In genomic region chr6:165117806-165118205, GRCh38 we compare ENCODE assay signal across 19 cellular contexts.
DNase-seq lines count a peak whose midpoint lies in the region; ATAC-seq and TF ChIP-seq lines count a peak whose summit lies in the region.
"Had no signal": no experiment of that assay in that cellular context is flagged by ENCODE, and none has a peak within 500 bp of the region (broad histone marks: within the 10 kb centered on the region; RNA-seq: fewer than 3 reads in every experiment).

No MANE protein-coding gene starts in this region.

- intact Hi-C loops in PC-3 (cut with micrococcal nuclease) (no loop called here), cardiac septum (cut with DNase I) (no loop called here)
- intact Hi-C loops in activated CD8-positive, alpha-beta T cell treated with anti-CD3 and anti-CD28 coated beads for 36 hours (cut with micrococcal nuclease) = no loop called here

- H3K4me1 Mint-ChIP-seq in activated CD8-positive, alpha-beta T cell treated with anti-CD3 and anti-CD28 coated beads for 36 hours (ENCODE audit: low read depth) = no peaks in the 10 kb centered on the region
- no peaks in the 10 kb centered on the region for H3K4me1 Mint-ChIP-seq in CD8-positive, alpha-beta memory T cell
- H3K4me1 Mint-ChIP-seq: CD14-positive monocyte; CD4-positive, alpha-beta memory T cell had no signal

- H4K20me1 ChIP-seq in PC-3 (ENCODE audit: low read length) = no peaks in the 10 kb centered on the region
- no peaks in the 10 kb centered on the region for H4K20me1 ChIP-seq in smooth muscle cell (ENCODE audit: low read depth)
- H4K20me1 ChIP-seq: BLaER1 had no signal

- CTCF ChIA-PET in PC-3 (lab: Charles Lee) = no interaction called here
- CTCF ChIA-PET in activated CD8-positive, alpha-beta T cell treated with anti-CD3 and anti-CD28 coated beads for 36 hours (lab: Charles Lee) = no interaction called here
- CTCF ChIA-PET in CD8-positive, alpha-beta memory T cell (lab: Charles Lee) = no interaction called here

- ATAC-seq in PC-3 (no peak), gastroesophageal sphincter (peak; percentile 13)
- no peak for ATAC-seq in activated CD8-positive, alpha-beta T cell treated with anti-CD3 and anti-CD28 coated beads for 36 hours
- ATAC-seq: GM12878 had no signal

- BruUV-seq in PC-3 (replicated peaks; lab: Mats Ljungman, UMichigan) = no TSS peak

- no peak for TF ChIP-seq CTCF in PC-3 (conservative IDR thresholded peaks at IDR 0.05; ENCODE audit: low read depth, low read length)
- no peak for TF ChIP-seq CTCF in gastroesophageal sphincter (IDR thresholded peaks at IDR 0.05)
- TF ChIP-seq CTCF in smooth muscle cell (IDR thresholded peaks at IDR 0.05; ENCODE audit: borderline replicate concordance, insufficient read depth, poor library complexity, severe bottlenecking) = no peak
- TF ChIP-seq CTCF in activated CD8-positive, alpha-beta T cell treated with anti-CD3 and anti-CD28 coated beads for 36 hours (IDR thresholded peaks at IDR 0.05) = no peak

- H3K9me3 ChIP-seq in PC-3 (ENCODE audit: low read length) (no peaks in the 10 kb centered on the region), gastroesophageal sphincter (peaks cover 0 to 17% (median 0%) of the 10 kb centered on the region in 3 donors), smooth muscle cell (replicated peaks; ENCODE audit: low read depth) (no peaks in the 10 kb centered on the region)
- peaks cover 8% of the 10 kb centered on the region for H3K9me3 ChIP-seq in CD8-positive, alpha-beta memory T cell (ENCODE audit: low read length)

- H3K4me3 Mint-ChIP-seq in activated CD8-positive, alpha-beta T cell treated with anti-CD3 and anti-CD28 coated beads for 36 hours = no peak overlapping the region
- no peak overlapping the region for H3K4me3 Mint-ChIP-seq in CD8-positive, alpha-beta memory T cell
- H3K4me3 Mint-ChIP-seq: CD14-positive monocyte, H9 had no signal

- POLR2A ChIA-PET in PC-3 (lab: Charles Lee; ENCODE audit: unreplicated experiment) = no interaction called here
- POLR2A ChIA-PET in activated CD8-positive, alpha-beta T cell treated with anti-CD3 and anti-CD28 coated beads for 36 hours (lab: Charles Lee) = no interaction called here
- POLR2A ChIA-PET in CD8-positive, alpha-beta memory T cell (lab: Charles Lee) = no interaction called here

- H3K27me3 ChIP-seq in PC-3 (ENCODE audit: low read length) = no peaks in the 10 kb centered on the region
- no peaks in the 10 kb centered on the region for H3K27me3 ChIP-seq in gastroesophageal sphincter
- no peaks in the 10 kb centered on the region for H3K27me3 ChIP-seq in smooth muscle cell (ENCODE audit: low read depth)
- no peaks in the 10 kb centered on the region for H3K27me3 ChIP-seq in CD8-positive, alpha-beta memory T cell (ENCODE audit: insufficient read depth, low read length, poor library complexity, severe bottlenecking)
- H3K27me3 ChIP-seq: BLaER1 had no signal

- no peak overlapping the region for H3K4me3 ChIP-seq in PC-3 (ENCODE audit: low read length)
- no peak overlapping the region for H3K4me3 ChIP-seq in gastroesophageal sphincter
- H3K4me3 ChIP-seq in smooth muscle cell = no peak overlapping the region
- no peak overlapping the region for H3K4me3 ChIP-seq in CD8-positive, alpha-beta memory T cell (ENCODE audit: low read length)
- H3K4me3 ChIP-seq: BLaER1, GM12878 had no signal

- no peaks in the 10 kb centered on the region for H3K27me3 Mint-ChIP-seq in activated CD8-positive, alpha-beta T cell treated with anti-CD3 and anti-CD28 coated beads for 36 hours
- H3K27me3 Mint-ChIP-seq in CD8-positive, alpha-beta memory T cell = no peaks in the 10 kb centered on the region
- H3K27me3 Mint-ChIP-seq: CD4-positive, alpha-beta memory T cell had no signal

- H3K9ac ChIP-seq in PC-3 (ENCODE audit: low read length) (no peak overlapping the region), smooth muscle cell (ENCODE audit: low read depth) (no peak overlapping the region)
- H3K9ac ChIP-seq: BLaER1 had no signal

- DNase-seq in PC-3 (no peak), smooth muscle cell (lab: John Stamatoyannopoulos, UW; ENCODE audit: unreplicated experiment) (no peak), cardiac septum (ENCODE audit: low spot score) (no peak), COLO668 (lab: John Stamatoyannopoulos, UW; ENCODE audit: unreplicated experiment) (no peak)
- no peak for DNase-seq in activated CD8-positive, alpha-beta T cell treated with anti-CD3 and anti-CD28 coated beads for 36 hours
- DNase-seq in CD8-positive, alpha-beta memory T cell = no peak
- DNase-seq: 8988T; CD4-positive, alpha-beta memory T cell; COR-L47; DMS 273 treated with DMSO at 0.1 percent for 48 hours; DMS53; DND-41; EL; H9 had no signal

- H2AFZ ChIP-seq in PC-3 (ENCODE audit: low read length) (no peak overlapping the region), smooth muscle cell (ENCODE audit: low read depth) (no peak overlapping the region)

- H3K36me3 ChIP-seq in PC-3 (ENCODE audit: low read depth, low read length) (no peaks in the 10 kb centered on the region), gastroesophageal sphincter (no peaks in the 10 kb centered on the region), smooth muscle cell (ENCODE audit: low read depth) (no peaks in the 10 kb centered on the region)
- no peaks in the 10 kb centered on the region for H3K36me3 ChIP-seq in CD8-positive, alpha-beta memory T cell (ENCODE audit: insufficient read depth, low read length)
- H3K36me3 ChIP-seq: BLaER1 had no signal

- H3K4me1 ChIP-seq in PC-3 (ENCODE audit: insufficient read depth, low read length) (peaks cover 19% of the 10 kb centered on the region), gastroesophageal sphincter (no peaks in the 10 kb centered on the region), smooth muscle cell (ENCODE audit: low read depth) (peaks cover 3% of the 10 kb centered on the region)
- H3K4me1 ChIP-seq in CD8-positive, alpha-beta memory T cell (ENCODE audit: insufficient read depth, low read length) = no peaks in the 10 kb centered on the region
- H3K4me1 ChIP-seq: BLaER1 had no signal

- H3K79me2 ChIP-seq in PC-3 (ENCODE audit: low read length) (no peaks in the 10 kb centered on the region), smooth muscle cell (ENCODE audit: low read depth) (no peaks in the 10 kb centered on the region)

- no peaks in the 10 kb centered on the region for H3K9me2 ChIP-seq in PC-3 (replicated peaks; ENCODE audit: low read length)

- no peak for TF ChIP-seq POLR2A in gastroesophageal sphincter (IDR thresholded peaks at IDR 0.05)

- no peak for TF ChIP-seq EP300 in gastroesophageal sphincter (IDR thresholded peaks at IDR 0.05)

- no peak overlapping the region for H3K4me2 ChIP-seq in PC-3 (ENCODE audit: low read length)
- no peak overlapping the region for H3K4me2 ChIP-seq in smooth muscle cell
- H3K4me2 ChIP-seq: BLaER1 had no signal

- H3K27ac Mint-ChIP-seq in activated CD8-positive, alpha-beta T cell treated with anti-CD3 and anti-CD28 coated beads for 36 hours = no peak overlapping the region
- H3K27ac Mint-ChIP-seq in CD8-positive, alpha-beta memory T cell = no peak overlapping the region
- H3K27ac Mint-ChIP-seq: CD14-positive monocyte; CD4-positive, alpha-beta memory T cell; H9 had no signal

- H3K27ac ChIP-seq in PC-3 (ENCODE audit: low read length) = 0 out of 2 replicates have a peak overlapping the region, but pooled peaks have one; percentile 93
- no peak overlapping the region for H3K27ac ChIP-seq in gastroesophageal sphincter
- H3K27ac ChIP-seq in smooth muscle cell (ENCODE audit: low read depth) = peak overlapping the region; percentile 73
- no peak overlapping the region for H3K27ac ChIP-seq in CD8-positive, alpha-beta memory T cell (ENCODE audit: low read depth, low read length)
- H3K27ac ChIP-seq: BLaER1, HL-60 had no signal

- H3F3A ChIP-seq in PC-3 (ENCODE audit: low read length, unreplicated experiment) (no peaks in the 10 kb centered on the region), smooth muscle cell (ENCODE audit: low read depth) (no peaks in the 10 kb centered on the region)

- H3K9me3 Mint-ChIP-seq in activated CD8-positive, alpha-beta T cell treated with anti-CD3 and anti-CD28 coated beads for 36 hours = peaks cover 16% of the 10 kb centered on the region
- peaks cover 2 to 28% (median 16%) of the 10 kb centered on the region in 5 donors for H3K9me3 Mint-ChIP-seq in CD8-positive, alpha-beta memory T cell

- H3K36me3 Mint-ChIP-seq in activated CD8-positive, alpha-beta T cell treated with anti-CD3 and anti-CD28 coated beads for 36 hours (ENCODE audit: low read depth) = no peaks in the 10 kb centered on the region
- H3K36me3 Mint-ChIP-seq in CD8-positive, alpha-beta memory T cell = no peaks in the 10 kb centered on the region
- H3K36me3 Mint-ChIP-seq: CD14-positive monocyte; CD4-positive, alpha-beta memory T cell had no signal

- WGBS in gastroesophageal sphincter (ENCODE audit: low coverage in 1 of 2), 2 donors = no CpG with 5 or more reads among the region's 3 CpGs
- WGBS in smooth muscle cell (ENCODE audit: low lambda C conversion rate) = 89% methylated on average over 3 of the region's 3 CpGs

Comparison
In these comparisons a context has a peak if more than half of its experiments do, and no peak if none do; other contexts are left out.
1. H3K27ac ChIP-seq: peak in PC-3 (single experiment) and smooth muscle cell (single experiment); none in gastroesophageal sphincter (0 of 4) and CD8-positive, alpha-beta memory T cell (single experiment).